In genomic region chr12:21774358-21775129, GRCh38 we compare ENCODE assay signal across 8 cellular contexts. TPM values are rescaled to one million over a fixed set of nuclear protein-coding genes. Genes with fewer than 3 reads are reported as not detected.
DNase-seq lines count a peak whose midpoint lies in the region; ATAC-seq, FAIRE-seq and TF ChIP-seq lines count a peak whose summit lies in the region.

Gene KCNJ8 (minus strand): TSS chr12:21774706. CDS start chr12:21773616, 1,090 bp downstream.

- FAIRE-seq in kidney (lab: Jason Lieb, UNC): no peak

- H3K9ac ChIP-seq in kidney (ENCODE audit: low read length in 2 of 2): peak within 1 kb of the TSS; percentile 41 to 56

- intact Hi-C loops in kidney (cut with DNase I): no loop called here
- intact Hi-C loops in spleen (cut with DNase I; ENCODE audit: low total_unique reads): no loop called here

- H3K27ac ChIP-seq in brain microvascular endothelial cell: no peak within 1 kb of the TSS
- peak within 1 kb of the TSS; percentile 49 to 88 for H3K27ac ChIP-seq in kidney (ENCODE audit: low read depth in 2 of 2, low read length in 2 of 2)
- peak within 1 kb of the TSS in 7 of 8 donors; percentile 67 to 80 (median 71) for H3K27ac ChIP-seq in spleen

- ATAC-seq in HG02571 (IDR thresholded peaks at IDR 0.05; ENCODE audit: unreplicated experiment): no peak

- peak; percentile 97 for DNase-seq in BE2C
- DNase-seq in MG63: peak; percentile 71
- DNase-seq in brain microvascular endothelial cell: peak; percentile 31
- DNase-seq in kidney: peak; percentile 96
- peak; percentile 74 for DNase-seq in spleen
- DNase-seq in GM13977 (ENCODE audit: low spot score): no peak
- no peak for DNase-seq in activated effector memory CD4-positive, alpha-beta T cell treated with Interleukin-2 at 50 U/mL for 16 hours

- H3K4me3 ChIP-seq in BE2C (ENCODE audit: low read depth, low read length): peak within 1 kb of the TSS; percentile 72
- H3K4me3 ChIP-seq in MG63: peak within 1 kb of the TSS; percentile 49
- peak within 1 kb of the TSS; percentile 63 for H3K4me3 ChIP-seq in brain microvascular endothelial cell (ENCODE audit: low read depth, low read length)
- peak within 1 kb of the TSS; percentile 56 to 62 for H3K4me3 ChIP-seq in kidney (ENCODE audit: low read length in 2 of 2)
- H3K4me3 ChIP-seq in spleen: peak within 1 kb of the TSS; percentile 14 to 64 (median 34)

- H3K36me3 ChIP-seq in BE2C: peaks cover 42% of the 10 kb centered on the region
- no peaks in the 10 kb centered on the region for H3K36me3 ChIP-seq in MG63
- H3K36me3 ChIP-seq in brain microvascular endothelial cell (replicated peaks): no peaks in the 10 kb centered on the region
- H3K36me3 ChIP-seq in kidney (ENCODE audit: control insufficient read depth in 1 of 2, insufficient read depth in 2 of 2, low read length in 2 of 2): no peaks in the 10 kb centered on the region
- no peaks in the 10 kb centered on the region for H3K36me3 ChIP-seq in spleen

- H3K4me1 ChIP-seq in BE2C (peaks cover 14% of the 10 kb centered on the region), kidney (ENCODE audit: control insufficient read depth in 1 of 2, insufficient read depth in 1 of 2, low read depth in 1 of 2, low read length in 2 of 2) (no peaks in the 10 kb centered on the region), spleen (peaks cover 0 to 22% (median 9%) of the 10 kb centered on the region in 6 donors)

- no peak for TF ChIP-seq POLR2A in spleen (IDR thresholded peaks at IDR 0.05)

- no peak for TF ChIP-seq CTCF in BE2C (IDR thresholded peaks at IDR 0.05; ENCODE audit: low read depth, low read length)
- no peak for TF ChIP-seq CTCF in brain microvascular endothelial cell (IDR thresholded peaks at IDR 0.05; ENCODE audit: low read depth, low read length, missing control alignments)
- TF ChIP-seq CTCF in kidney (IDR thresholded peaks at IDR 0.05; ENCODE audit: borderline replicate concordance, extremely low read depth, insufficient read depth): no peak
- no peak for TF ChIP-seq CTCF in spleen (IDR thresholded peaks at IDR 0.05 in 8 of 11, conservative IDR thresholded peaks at IDR 0.05 in 3 of 11)
- TF ChIP-seq CTCF in GM13977 (IDR thresholded peaks at IDR 0.05; ENCODE audit: extremely low read depth, insufficient read depth, missing control alignments): no peak

- WGBS in spleen, 5 donors: 1 to 2% (median 2%) methylated on average over 37 to 49 of the region's 49 CpGs

- no peaks in the 10 kb centered on the region for H3K27me3 ChIP-seq in BE2C
- H3K27me3 ChIP-seq in MG63: peaks cover 2% of the 10 kb centered on the region; the same call in 1 of the 2 replicates
- H3K27me3 ChIP-seq in brain microvascular endothelial cell (replicated peaks): no peaks in the 10 kb centered on the region
- H3K27me3 ChIP-seq in spleen (replicated peaks in 1 of 7): peaks cover 0 to 56% (median 30%) of the 10 kb centered on the region in 7 donors

- H3K9me3 ChIP-seq in BE2C (no peaks in the 10 kb centered on the region), MG63 (no peaks in the 10 kb centered on the region), kidney (ENCODE audit: control insufficient read depth in 1 of 2, low read length in 2 of 2) (no peaks in the 10 kb centered on the region), spleen (no peaks in the 10 kb centered on the region)

- in situ Hi-C loops in brain microvascular endothelial cell (cut with HindIII; ENCODE audit: low pct_ligation_motif_present, low sequenced_read_pairs): no loop called here
- in situ Hi-C loops in GM13977 (cut with MboI; ENCODE audit: low pct_unique_long_range_greater_than_20kb, low sequenced_read_pairs, unreplicated experiment): no loop called here

RNA-seq across cellular contexts. Expression of gene KCNJ8, which starts in this region (rescaled TPM):
- polyA plus RNA-seq in BE2C (2012; ENCODE audit: insufficient read depth, insufficient read length, low read depth): 116 TPM
- not detected in 2 replicates for total RNA-seq in MG63 (2014; rRNA removed; shearing (Covaris generic); ENCODE audit: low replicate concordance)
- total RNA-seq in kidney (13.1 TPM), spleen (10 to 100 TPM in 4 of 7 donors, 1 to 10 TPM in 3; 4.5 to 19.3 (median 11.2) TPM)
- polyA plus RNA-seq in kidney (ENCODE audit: insufficient read depth, low read depth, low replicate concordance) (5.6 TPM), spleen (1 to 10 TPM; 1.6 to 2.2 (median 2.2) TPM)

Comparison
In these comparisons a context has a peak if more than half of its experiments do, and no peak if none do; other contexts are left out.
1. Peak in DNase-seq and H3K4me3 ChIP-seq in MG63; RNA of the gene not detected or under 1 TPM.
2. DNase-seq: peak in BE2C (single experiment), brain microvascular endothelial cell (single experiment), kidney (single experiment) and spleen (single experiment); none in GM13977 (single experiment) and activated effector memory CD4-positive, alpha-beta T cell treated with Interleukin-2 at 50 U/mL for 16 hours (single experiment).
3. Peak in every context shown above with its lines, with median percentiles within 50 percentile points of each other: H3K4me3 ChIP-seq.